8 cellular contexts compared by ENCODE assay signal in the genomic region with DNA sequence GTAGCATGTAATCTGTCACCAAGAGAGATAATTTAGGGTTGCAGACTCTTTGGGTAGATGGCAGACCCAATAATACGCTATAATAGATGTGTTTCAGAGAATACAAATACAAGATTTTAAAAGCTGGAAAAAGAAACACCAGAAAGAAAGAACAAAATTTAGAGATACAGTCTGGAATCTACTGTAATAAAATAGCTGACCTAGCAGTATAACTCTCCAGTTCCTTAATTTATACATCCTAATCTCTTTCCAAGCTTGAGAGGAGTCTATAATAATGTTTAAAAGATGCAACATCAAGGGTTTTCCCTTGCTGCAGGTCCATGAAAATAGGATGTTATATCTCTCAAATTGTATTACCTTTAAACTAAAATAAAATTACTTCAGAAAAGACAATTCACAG. TPM values are rescaled to one million over a fixed set of nuclear protein-coding genes. Genes with fewer than 3 reads are reported as not detected.
"Had no signal": no experiment of that assay in that cellular context is flagged by ENCODE, and none has a peak within 500 bp of the region (broad histone marks: within the 10 kb centered on the region; RNA-seq: fewer than 3 reads in every experiment).

No MANE protein-coding gene starts in this region.

- DNase-seq: GDM1, GF-D8 had no signal

- H3K4me3 ChIP-seq: GM12878 had no signal

- ATAC-seq: GM12878 had no signal

- FAIRE-seq: G401.6, GM12878, GM12892, GM18507, GM19239 had no signal

RNA-seq across cellular contexts. Expression of a gene that starts 27.2 kb away (rescaled TPM):
- total RNA-seq: G401, GM12878 had no signal
